10 cellular contexts compared by ENCODE assay signal in the genomic region with DNA sequence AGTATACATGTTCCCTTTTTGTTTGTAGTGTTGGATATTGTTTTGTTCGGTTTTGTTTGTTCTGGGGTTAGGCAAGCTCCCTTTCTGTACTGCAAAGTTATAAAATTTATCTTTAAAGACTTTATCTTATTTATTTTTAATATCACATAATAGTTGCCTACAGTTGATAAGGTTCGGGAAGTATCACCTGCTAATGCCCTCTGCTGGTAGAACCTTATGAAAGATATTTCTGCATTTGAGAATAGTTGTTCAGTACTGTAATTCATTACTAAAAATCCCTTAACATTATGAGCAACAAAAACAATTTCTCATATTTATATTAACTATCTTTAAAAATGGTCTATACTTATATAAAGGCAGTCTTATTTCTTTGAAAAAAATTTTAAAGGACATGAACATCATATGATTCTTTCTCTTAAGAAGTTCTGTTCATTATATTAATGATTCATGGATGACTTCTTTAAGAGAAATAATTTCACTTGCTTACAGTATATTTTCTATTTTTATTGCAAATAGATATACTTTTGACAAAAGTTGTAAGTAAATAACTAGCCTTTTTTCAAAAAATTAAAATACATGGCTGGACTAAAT.
A peak's percentile ranks its signal among the peaks of the same experiment; 100 is the strongest.
DNase-seq lines count a peak whose midpoint lies in the region; ATAC-seq and TF ChIP-seq lines count a peak whose summit lies in the region.
"Had no signal": no experiment of that assay in that cellular context is flagged by ENCODE, and none has a peak within 500 bp of the region (broad histone marks: within the 10 kb centered on the region; RNA-seq: fewer than 3 reads in every experiment).

No MANE protein-coding gene starts in this region.

- DNase-seq in Kasumi-1 (lab: John Stamatoyannopoulos, UW) (peak; percentile 21 to 51), WERI-Rb-1 (no peak), mesenchymal stem cell (peak; percentile 15), NCI-H146 treated with DMSO at 0.1 percent for 48 hours (lab: John Stamatoyannopoulos, UW; ENCODE audit: unreplicated experiment) (no peak), NCI-H345 (lab: John Stamatoyannopoulos, UW) (no peak), esophagus squamous epithelium (lab: John Stamatoyannopoulos, UW) (no peak)
- DNase-seq: activated effector memory CD4-positive, alpha-beta T cell treated with anti-CD3 and anti-CD28 coated beads, Interleukin-2, amount 50 U/mL, for 16 hours; left colon had no signal

- no peak overlapping the region for H3K18ac ChIP-seq in mesenchymal stem cell (ENCODE audit: low read depth in 1 of 2, low read length in 2 of 2)

- H4K20me1 ChIP-seq in DOHH2 (ENCODE audit: control insufficient read depth, insufficient read depth, low read depth, low read length): no peaks in the 10 kb centered on the region

- H3K36me3 ChIP-seq in DOHH2 (ENCODE audit: control insufficient read depth, low read length) (no peaks in the 10 kb centered on the region), WERI-Rb-1 (no peaks in the 10 kb centered on the region), mesenchymal stem cell (ENCODE audit: control insufficient read depth in 1 of 2, insufficient read depth in 2 of 2, low read depth in 1 of 2, low read length in 2 of 2) (no peaks in the 10 kb centered on the region), esophagus squamous epithelium (no peaks in the 10 kb centered on the region)

- no peaks in the 10 kb centered on the region for H3K79me1 ChIP-seq in mesenchymal stem cell (replicated peaks; ENCODE audit: low read length, poor library complexity, severe bottlenecking)

- H3F3A ChIP-seq in DOHH2 (ENCODE audit: control insufficient read depth, insufficient read depth): no peaks in the 10 kb centered on the region

- H3K4me2 ChIP-seq in DOHH2 (ENCODE audit: low read length) (no peak overlapping the region), mesenchymal stem cell (ENCODE audit: low read length, poor library complexity, severe bottlenecking) (no peak overlapping the region)

- no peak overlapping the region for H2AK5ac ChIP-seq in mesenchymal stem cell (ENCODE audit: low read length, severe bottlenecking)

- no peak overlapping the region for H2BK12ac ChIP-seq in mesenchymal stem cell (ENCODE audit: low read length in 2 of 2)

- H3K9ac ChIP-seq in mesenchymal stem cell (ENCODE audit: low read length): no peak overlapping the region

- H3K14ac ChIP-seq in mesenchymal stem cell (ENCODE audit: low read length in 2 of 2): no peak overlapping the region

- ATAC-seq in GM21723 (IDR thresholded peaks at IDR 0.05; ENCODE audit: unreplicated experiment): no peak
- ATAC-seq: left colon had no signal

- H3K4me1 ChIP-seq in DOHH2 (ENCODE audit: control insufficient read depth, low read length): no peaks in the 10 kb centered on the region
- H3K4me1 ChIP-seq in mesenchymal stem cell (ENCODE audit: control insufficient read depth, insufficient read depth, low read depth, low read length): no peaks in the 10 kb centered on the region
- H3K4me1 ChIP-seq in esophagus squamous epithelium: no peaks in the 10 kb centered on the region

- no peaks in the 10 kb centered on the region for H3K79me2 ChIP-seq in DOHH2 (ENCODE audit: control insufficient read depth, low read length)

- H3K27ac ChIP-seq in DOHH2 (ENCODE audit: low read depth, low read length) (no peak overlapping the region), WERI-Rb-1 (no peak overlapping the region), mesenchymal stem cell (ENCODE audit: low read length, poor library complexity, severe bottlenecking) (no peak overlapping the region), esophagus squamous epithelium (no peak overlapping the region)

- no peak overlapping the region for H4K8ac ChIP-seq in mesenchymal stem cell (ENCODE audit: low read length)

- H3K9me3 ChIP-seq in DOHH2 (ENCODE audit: control insufficient read depth, insufficient read depth, low read length): no peaks in the 10 kb centered on the region
- H3K9me3 ChIP-seq in WERI-Rb-1 (ENCODE audit: severe bottlenecking): no peaks in the 10 kb centered on the region
- H3K9me3 ChIP-seq in mesenchymal stem cell (ENCODE audit: control insufficient read depth, low read length): no peaks in the 10 kb centered on the region
- peaks cover 0 to 8% (median 0%) of the 10 kb centered on the region in 3 donors for H3K9me3 ChIP-seq in esophagus squamous epithelium

- no peak overlapping the region for H2BK120ac ChIP-seq in mesenchymal stem cell (ENCODE audit: low read depth, low read length)

- H3K4ac ChIP-seq in mesenchymal stem cell (ENCODE audit: low read depth in 1 of 2, low read length in 2 of 2): no peak overlapping the region

- H3K27me3 ChIP-seq in DOHH2 (ENCODE audit: control insufficient read depth, low read length) (no peaks in the 10 kb centered on the region), WERI-Rb-1 (ENCODE audit: insufficient read depth, low read depth, severe bottlenecking) (no peaks in the 10 kb centered on the region), mesenchymal stem cell (ENCODE audit: control insufficient read depth in 1 of 2, insufficient read depth in 1 of 2, low read length in 2 of 2) (no peaks in the 10 kb centered on the region), esophagus squamous epithelium (no peaks in the 10 kb centered on the region)

- no peak overlapping the region for H2BK5ac ChIP-seq in mesenchymal stem cell (ENCODE audit: low read depth, low read length, poor library complexity, severe bottlenecking)

- H2BK15ac ChIP-seq in mesenchymal stem cell (ENCODE audit: low read depth, poor library complexity, severe bottlenecking): no peak overlapping the region

- intact Hi-C loops in esophagus squamous epithelium (cut with DNase I): no loop called here

- H2AFZ ChIP-seq in mesenchymal stem cell (ENCODE audit: low read depth, low read length): no peak overlapping the region

- no peak for TF ChIP-seq POLR2A in esophagus squamous epithelium (IDR thresholded peaks at IDR 0.05)

- no peak overlapping the region for H4K91ac ChIP-seq in mesenchymal stem cell (ENCODE audit: low read length)

- no CpG with 5 or more reads among the region's 2 CpGs for WGBS in mesenchymal stem cell
- WGBS in esophagus squamous epithelium, 2 donors: 21 to 24% methylated on average over 2 of the region's 2 CpGs

- no peak overlapping the region for H3K23ac ChIP-seq in mesenchymal stem cell (ENCODE audit: low read length in 2 of 2)

- H3K9me2 ChIP-seq in DOHH2 (replicated peaks; ENCODE audit: control insufficient read depth, low read length): no peaks in the 10 kb centered on the region

- peak; percentile 40 for TF ChIP-seq CTCF in DOHH2 (IDR thresholded peaks at IDR 0.05; ENCODE audit: low read depth, low read length, poor library complexity, severe bottlenecking)
- TF ChIP-seq CTCF in WERI-Rb-1 (IDR thresholded peaks at IDR 0.05; ENCODE audit: low read depth, low read length): 0 out of 2 replicates have a peak, but pooled peaks have one; percentile 7
- TF ChIP-seq CTCF in esophagus squamous epithelium (IDR thresholded peaks at IDR 0.05): peak in 1 of 6 experiments; percentile 7

- H3K4me3 ChIP-seq in DOHH2 (ENCODE audit: low read length) (no peak overlapping the region), WERI-Rb-1 (ENCODE audit: low read depth, low read length) (no peak overlapping the region), mesenchymal stem cell (ENCODE audit: insufficient read depth in 1 of 2, low read depth in 1 of 2, low read length in 2 of 2) (no peak overlapping the region), esophagus squamous epithelium (no peak overlapping the region)

Comparison
In these comparisons a context has a peak if more than half of its experiments do, and no peak if none do; other contexts are left out.
1. DNase-seq: peak in Kasumi-1 (2 of 2) and mesenchymal stem cell (single experiment); none in WERI-Rb-1 (single experiment), NCI-H146 treated with DMSO at 0.1 percent for 48 hours (single experiment), NCI-H345 (single experiment) and esophagus squamous epithelium (single experiment).